3 cellular contexts compared by ENCODE assay signal in the genomic region with DNA sequence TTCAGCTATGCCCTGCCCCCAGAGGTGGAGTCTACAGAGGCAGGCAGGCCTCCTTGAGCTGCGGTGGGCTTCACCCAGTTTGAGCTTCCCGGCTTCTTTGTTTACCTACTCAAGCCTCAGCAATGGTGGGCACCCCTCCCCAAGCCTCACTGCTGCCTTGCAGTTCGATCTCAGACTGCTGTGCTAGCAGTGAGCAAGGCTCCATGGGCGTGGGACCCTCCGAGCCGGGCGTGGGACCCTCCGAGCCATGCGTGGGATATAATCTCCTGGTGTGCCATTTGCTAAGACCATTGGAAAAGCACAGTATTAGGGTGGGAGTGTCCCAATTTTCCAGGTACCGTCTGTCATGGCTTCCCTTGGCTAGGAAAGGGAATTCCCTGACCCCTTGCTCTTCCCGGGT. TPM values are rescaled to one million over a fixed set of nuclear protein-coding genes. Genes with fewer than 3 reads are reported as not detected.
"Had no signal": no experiment of that assay in that cellular context is flagged by ENCODE, and none has a peak within 500 bp of the region (broad histone marks: within the 10 kb centered on the region; RNA-seq: fewer than 3 reads in every experiment).

No MANE protein-coding gene starts in this region.

RNA-seq across cellular contexts. Expression of gene ZMYND12, which starts 46.2 kb away (rescaled TPM):
- total RNA-seq: HT-29, HT1080, K562 had no signal
